ENCODE assay signal across 1 cellular context in the genomic region with DNA sequence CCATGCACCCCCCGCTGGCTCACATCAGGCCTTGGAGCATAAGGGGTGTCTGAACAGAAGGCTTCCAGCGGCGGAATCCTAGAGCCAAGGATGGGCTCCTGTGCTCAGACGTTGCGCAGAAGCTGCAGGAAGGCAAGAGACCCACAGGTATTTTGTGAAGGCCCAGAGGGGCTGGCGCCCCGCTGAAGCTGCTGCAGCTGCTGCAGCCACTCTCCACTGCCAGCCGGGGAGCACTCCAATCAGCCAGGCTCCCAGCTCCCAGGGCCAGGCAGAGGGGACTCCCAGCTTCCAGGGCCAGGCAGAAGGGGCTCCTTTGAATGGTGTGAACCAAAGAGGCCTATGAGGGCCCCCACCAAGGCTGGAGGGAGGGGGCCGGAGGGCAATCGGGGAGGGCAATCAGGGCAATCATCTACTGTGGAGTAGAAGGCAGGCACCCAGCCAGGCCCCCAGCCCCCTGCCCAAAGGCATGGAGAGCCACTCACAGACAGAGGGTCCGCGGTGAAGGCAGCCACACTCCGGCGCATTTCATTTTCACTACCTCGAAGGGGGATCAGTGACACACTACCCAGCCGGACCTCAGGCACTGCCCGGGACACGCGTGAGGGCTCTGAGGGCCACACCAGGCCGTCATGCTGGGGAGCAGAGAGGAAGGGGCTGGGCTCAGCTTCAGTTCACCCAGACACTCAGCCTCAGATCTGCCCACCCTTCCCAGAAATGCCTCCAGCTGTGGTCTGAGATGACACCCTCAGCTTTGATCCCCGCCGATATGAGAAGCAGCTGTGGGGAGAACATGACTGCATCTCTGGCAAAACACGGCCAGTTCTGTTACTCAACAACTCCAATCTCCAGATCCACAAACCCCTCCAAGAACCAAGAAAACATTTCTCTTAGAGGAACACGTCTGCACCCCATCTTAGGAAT.
TF ChIP-seq lines count a peak whose summit lies in the region.

No MANE protein-coding gene starts in this region.

TF ChIP-seq in HepG2, 621 proteins besides CTCF, POLR2A, EP300 and RAD21 (continued from another document):
- no peak for TF ChIP-seq REXO4 (CRISPR knock-in tag; IDR thresholded peaks at IDR 0.05; ENCODE audit: borderline replicate concordance)
- TF ChIP-seq, protein P1, sequence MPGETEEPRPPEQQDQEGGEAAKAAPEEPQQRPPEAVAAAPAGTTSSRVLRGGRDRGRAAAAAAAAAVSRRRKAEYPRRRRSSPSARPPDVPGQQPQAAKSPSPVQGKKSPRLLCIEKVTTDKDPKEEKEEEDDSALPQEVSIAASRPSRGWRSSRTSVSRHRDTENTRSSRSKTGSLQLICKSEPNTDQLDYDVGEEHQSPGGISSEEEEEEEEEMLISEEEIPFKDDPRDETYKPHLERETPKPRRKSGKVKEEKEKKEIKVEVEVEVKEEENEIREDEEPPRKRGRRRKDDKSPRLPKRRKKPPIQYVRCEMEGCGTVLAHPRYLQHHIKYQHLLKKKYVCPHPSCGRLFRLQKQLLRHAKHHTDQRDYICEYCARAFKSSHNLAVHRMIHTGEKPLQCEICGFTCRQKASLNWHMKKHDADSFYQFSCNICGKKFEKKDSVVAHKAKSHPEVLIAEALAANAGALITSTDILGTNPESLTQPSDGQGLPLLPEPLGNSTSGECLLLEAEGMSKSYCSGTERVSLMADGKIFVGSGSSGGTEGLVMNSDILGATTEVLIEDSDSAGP (CRISPR knock-in tag; IDR thresholded peaks at IDR 0.05; ENCODE audit: borderline replicate concordance): no peak
- no peak for TF ChIP-seq ZC3H13 (CRISPR knock-in tag; IDR thresholded peaks at IDR 0.05)
- TF ChIP-seq ZFAT (CRISPR knock-in tag; conservative IDR thresholded peaks at IDR 0.05): no peak
- TF ChIP-seq, protein P2, sequence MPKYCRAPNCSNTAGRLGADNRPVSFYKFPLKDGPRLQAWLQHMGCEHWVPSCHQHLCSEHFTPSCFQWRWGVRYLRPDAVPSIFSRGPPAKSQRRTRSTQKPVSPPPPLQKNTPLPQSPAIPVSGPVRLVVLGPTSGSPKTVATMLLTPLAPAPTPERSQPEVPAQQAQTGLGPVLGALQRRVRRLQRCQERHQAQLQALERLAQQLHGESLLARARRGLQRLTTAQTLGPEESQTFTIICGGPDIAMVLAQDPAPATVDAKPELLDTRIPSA (CRISPR knock-in tag; IDR thresholded peaks at IDR 0.05; ENCODE audit: borderline replicate concordance): no peak
- TF ChIP-seq, protein P3, sequence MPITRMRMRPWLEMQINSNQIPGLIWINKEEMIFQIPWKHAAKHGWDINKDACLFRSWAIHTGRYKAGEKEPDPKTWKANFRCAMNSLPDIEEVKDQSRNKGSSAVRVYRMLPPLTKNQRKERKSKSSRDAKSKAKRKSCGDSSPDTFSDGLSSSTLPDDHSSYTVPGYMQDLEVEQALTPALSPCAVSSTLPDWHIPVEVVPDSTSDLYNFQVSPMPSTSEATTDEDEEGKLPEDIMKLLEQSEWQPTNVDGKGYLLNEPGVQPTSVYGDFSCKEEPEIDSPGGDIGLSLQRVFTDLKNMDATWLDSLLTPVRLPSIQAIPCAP (CRISPR knock-in tag; IDR thresholded peaks at IDR 0.05; ENCODE audit: low read depth): no peak
- no peak for TF ChIP-seq NFE2L2 (IDR thresholded peaks at IDR 0.05; ENCODE audit: low read length)
TF ChIP-seq in HepG2: peak in this region for 0.
